In genomic region chr1:206634365-206635079, GRCh38 we compare ENCODE assay signal across 8 cellular contexts. TPM values are rescaled to one million over a fixed set of nuclear protein-coding genes. Genes with fewer than 3 reads are reported as not detected.
DNase-seq lines count a peak whose midpoint lies in the region; ATAC-seq and TF ChIP-seq lines count a peak whose summit lies in the region.

No MANE protein-coding gene starts in this region.

- H3K36me3 Mint-ChIP-seq in activated naive CD8-positive, alpha-beta T cell treated with anti-CD3 and anti-CD28 coated beads, Interleukin-2, amount 50 U/mL, for 24 hours (ENCODE audit: low read depth), result peaks cover 5% of the 10 kb centered on the region

- peaks cover 28% of the 10 kb centered on the region for H3F3A ChIP-seq in SU-DHL-6 (ENCODE audit: insufficient read depth)

- peak overlapping the region; percentile 91 for H3K27ac Mint-ChIP-seq in activated naive CD8-positive, alpha-beta T cell treated with anti-CD3 and anti-CD28 coated beads, Interleukin-2, amount 50 U/mL, for 24 hours

- no peak for TF ChIP-seq EP300 in ovary (IDR thresholded peaks at IDR 0.05)

- H3K9me3 Mint-ChIP-seq in activated naive CD8-positive, alpha-beta T cell treated with anti-CD3 and anti-CD28 coated beads, Interleukin-2, amount 50 U/mL, for 24 hours, result no peaks in the 10 kb centered on the region

- H3K79me2 ChIP-seq in SU-DHL-6 (ENCODE audit: insufficient read depth, low read length), result no peaks in the 10 kb centered on the region

- DNase-seq in NCI-H1092 (lab: John Stamatoyannopoulos, UW) (peak; percentile 96), Right ventricle myocardium superior (peak; percentile 96), ovary (peak; percentile 89 to 97 (median 96))
- peak; percentile 89 for DNase-seq in activated naive CD8-positive, alpha-beta T cell treated with anti-CD3 and anti-CD28 coated beads, Interleukin-2, amount 50 U/mL, for 24 hours

- H3K4me1 Mint-ChIP-seq in activated naive CD8-positive, alpha-beta T cell treated with anti-CD3 and anti-CD28 coated beads, Interleukin-2, amount 50 U/mL, for 24 hours, result peaks cover 31% of the 10 kb centered on the region

- no peaks in the 10 kb centered on the region for H3K9me3 ChIP-seq in ES-I3 (ENCODE audit: control insufficient read depth, insufficient read depth, low read length)
- H3K9me3 ChIP-seq in SU-DHL-6 (ENCODE audit: insufficient read depth, low read length), result no peaks in the 10 kb centered on the region
- no peaks in the 10 kb centered on the region for H3K9me3 ChIP-seq in ovary
- no peaks in the 10 kb centered on the region for H3K9me3 ChIP-seq in thymus (ENCODE audit: control insufficient read depth)

- ATAC-seq in activated naive CD8-positive, alpha-beta T cell treated with anti-CD3 and anti-CD28 coated beads, Interleukin-2, amount 50 U/mL, for 24 hours, result no peak
- ATAC-seq in Right ventricle myocardium superior (ENCODE audit: poor library complexity) (peak; percentile 85), GM19023 (IDR thresholded peaks at IDR 0.05; ENCODE audit: unreplicated experiment) (no peak)

- H3K4me3 ChIP-seq in SU-DHL-6 (ENCODE audit: insufficient read depth, low read length, poor library complexity, severe bottlenecking) (peak overlapping the region; percentile 59), ovary (peak overlapping the region; percentile 95), thymus (ENCODE audit: low read length) (peak overlapping the region; percentile 77)

- peak overlapping the region; percentile 79 for H3K4me2 ChIP-seq in SU-DHL-6 (ENCODE audit: low read depth, low read length, poor library complexity, severe bottlenecking)

- peak; percentile 93 for TF ChIP-seq CTCF in SU-DHL-6 (IDR thresholded peaks at IDR 0.05; ENCODE audit: insufficient read depth, low read length, poor library complexity, severe bottlenecking)
- TF ChIP-seq CTCF in ovary (IDR thresholded peaks at IDR 0.05), result peak; percentile 58 to 87 (median 77)

- H3K36me3 ChIP-seq in ES-I3 (ENCODE audit: insufficient read depth, low read length) (no peaks in the 10 kb centered on the region), SU-DHL-6 (ENCODE audit: low read length) (no peaks in the 10 kb centered on the region), ovary (no peaks in the 10 kb centered on the region), thymus (ENCODE audit: control insufficient read depth, insufficient read depth) (no peaks in the 10 kb centered on the region)

- peaks cover 18% of the 10 kb centered on the region for H3K27me3 Mint-ChIP-seq in activated naive CD8-positive, alpha-beta T cell treated with anti-CD3 and anti-CD28 coated beads, Interleukin-2, amount 50 U/mL, for 24 hours

- H3K27me3 ChIP-seq in SU-DHL-6 (ENCODE audit: low read length), result no peaks in the 10 kb centered on the region
- no peaks in the 10 kb centered on the region for H3K27me3 ChIP-seq in ovary
- no peaks in the 10 kb centered on the region for H3K27me3 ChIP-seq in thymus (ENCODE audit: control insufficient read depth, insufficient read depth)

- H3K9me2 ChIP-seq in SU-DHL-6 (replicated peaks; ENCODE audit: insufficient read depth, low read length), result no peaks in the 10 kb centered on the region

- intact Hi-C loops in Right ventricle myocardium superior (cut with DNase I), result loop anchor here (2.0 to 10.0 kb wide), 4 partner anchors 33 to 278 kb away; no protein-coding TSS in a partner anchor
- intact Hi-C loops in ovary (cut with DNase I), result loop anchor here (2.0 to 10.0 kb wide), 5 partner anchors 28 to 278 kb away; no protein-coding TSS in a partner anchor

- H3K27ac ChIP-seq in SU-DHL-6 (ENCODE audit: low read depth, low read length) (peak overlapping the region; percentile 20), ovary (peak overlapping the region; percentile 48 to 78), thymus (ENCODE audit: low read depth) (peak overlapping the region; percentile 58)

- H3K4me1 ChIP-seq in ES-I3 (ENCODE audit: insufficient read depth, low read length) (peaks cover 9% of the 10 kb centered on the region; the same call in 1 of the 2 replicates), ovary (ENCODE audit: insufficient read depth) (peaks cover 1% of the 10 kb centered on the region), thymus (ENCODE audit: control insufficient read depth, insufficient read depth, low read length) (peaks cover 10% of the 10 kb centered on the region)

- WGBS in ovary, 3 donors, result 9 to 11% (median 10%) methylated on average over 26 of the region's 26 CpGs
- WGBS in thymus, result 4% methylated on average over 26 of the region's 26 CpGs

- H2AFZ ChIP-seq in SU-DHL-6 (ENCODE audit: low read depth, low read length, severe bottlenecking), result peak overlapping the region; percentile 90

- no peaks in the 10 kb centered on the region for H4K20me1 ChIP-seq in SU-DHL-6 (ENCODE audit: low read depth, low read length)

- no peak for TF ChIP-seq POLR2A in ovary (IDR thresholded peaks at IDR 0.05)

- peak overlapping the region; percentile 78 for H3K4me3 Mint-ChIP-seq in activated naive CD8-positive, alpha-beta T cell treated with anti-CD3 and anti-CD28 coated beads, Interleukin-2, amount 50 U/mL, for 24 hours

- peak overlapping the region; percentile 60; the same call in 1 of the 2 replicates for H3K9ac ChIP-seq in ES-I3 (ENCODE audit: low read depth, low read length)
- H3K9ac ChIP-seq in SU-DHL-6 (ENCODE audit: low read length), result peak overlapping the region; percentile 57

RNA-seq across cellular contexts. Expression of gene DYRK3, which starts 0.8 kb away (rescaled TPM):
- total RNA-seq in Right ventricle myocardium superior (23.6 TPM), ovary (10 to 100 TPM in 4 of 7 donors, 1 to 10 TPM in 3; 5.5 to 15.0 (median 10.1) TPM)
- polyA plus RNA-seq in ovary (10 to 100 TPM in 1 of 2 donors, 1 to 10 TPM in 1; 5.6 to 16.2 TPM), thymus (4.9 TPM)

RNA-seq across cellular contexts. Expression of gene EIF2D, which starts 22.3 kb away (rescaled TPM):
- total RNA-seq in Right ventricle myocardium superior, result 24.9 TPM
- 10 to 100 TPM; 46.4 to 72.8 (median 53.5) TPM for total RNA-seq in ovary
- polyA plus RNA-seq in ovary, result 10 to 100 TPM; 63.4 to 90.0 TPM
- 43.2 TPM for polyA plus RNA-seq in thymus

RNA-seq across cellular contexts. Expression of gene MAPKAPK2, which starts 50.2 kb away (rescaled TPM):
- total RNA-seq in Right ventricle myocardium superior, result 200 TPM
- total RNA-seq in ovary, result 10 to 100 TPM; 28.4 to 71.2 (median 66.2) TPM
- 10 to 100 TPM; 34.5 to 64.7 TPM for polyA plus RNA-seq in ovary
- 72.3 TPM for polyA plus RNA-seq in thymus
